17 cellular contexts compared by ENCODE assay signal in genomic region chr12:68034567-68034966, GRCh38. TPM values are rescaled to one million over a fixed set of nuclear protein-coding genes. Genes with fewer than 3 reads are reported as not detected.
"Had no signal": no experiment of that assay in that cellular context is flagged by ENCODE, and none has a peak within 500 bp of the region (broad histone marks: within the 10 kb centered on the region; RNA-seq: fewer than 3 reads in every experiment).

No MANE protein-coding gene starts in this region.

- H3K36me3 ChIP-seq: breast epithelium, esophagus squamous epithelium, heart left ventricle, upper lobe of left lung had no signal

- DNase-seq: activated CD4-positive, alpha-beta T cell treated with anti-CD3 and anti-CD28 coated beads, Interleukin-2, amount 50 U/mL, for 4 hours; activated CD8-positive, alpha-beta memory T cell treated with anti-CD3 and anti-CD28 coated beads, Interleukin-2, amount 50 U/mL, for 48 hours; aorta; dorsolateral prefrontal cortex; esophagus squamous epithelium; foreskin fibroblast; heart left ventricle; mammary epithelial cell; stimulated activated CD4-positive, alpha-beta T cell treated with anti-CD3 and anti-CD28 coated beads, Interleukin-2, amount 100 ng/mL, for 24 hours; upper lobe of left lung had no signal

- ATAC-seq: heart left ventricle, sciatic nerve had no signal

- H3K27me3 ChIP-seq: breast epithelium, dorsolateral prefrontal cortex, heart left ventricle, upper lobe of left lung had no signal

- FAIRE-seq: islet of Langerhans had no signal

- H3K4me3 ChIP-seq: breast epithelium, dorsolateral prefrontal cortex, esophagus squamous epithelium, heart left ventricle, upper lobe of left lung had no signal

- H3K4me1 ChIP-seq: breast epithelium, esophagus squamous epithelium, heart left ventricle, upper lobe of left lung had no signal

- H3K9me3 ChIP-seq: breast epithelium, esophagus squamous epithelium, heart left ventricle, upper lobe of left lung had no signal

- H3K27ac ChIP-seq: breast epithelium, dorsolateral prefrontal cortex, esophagus squamous epithelium, heart left ventricle, upper lobe of left lung had no signal

RNA-seq across cellular contexts. Expression of gene IFNG-AS1, which starts 45.3 kb away (rescaled TPM):
- total RNA-seq: mammary epithelial cell, osteocyte, pulmonary artery endothelial cell, temporal lobe had no signal
- polyA plus RNA-seq: aorta, mammary epithelial cell, neural cell had no signal
